15 cellular contexts compared by ENCODE assay signal in genomic region chr16:31701734-31702133, GRCh38.
DNase-seq lines count a peak whose midpoint lies in the region; ATAC-seq and TF ChIP-seq lines count a peak whose summit lies in the region.
"Had no signal": no experiment of that assay in that cellular context is flagged by ENCODE, and none has a peak within 500 bp of the region (broad histone marks: within the 10 kb centered on the region; RNA-seq: fewer than 3 reads in every experiment).

No MANE protein-coding gene starts in this region.

- no peaks in the 10 kb centered on the region for H3K27me3 Mint-ChIP-seq in CD8-positive, alpha-beta memory T cell
- no peaks in the 10 kb centered on the region for H3K27me3 Mint-ChIP-seq in central memory CD8-positive, alpha-beta T cell
- H3K27me3 Mint-ChIP-seq in naive B cell, result no peaks in the 10 kb centered on the region

- H4K20me1 ChIP-seq in KMS-11 (ENCODE audit: insufficient read depth), result no peaks in the 10 kb centered on the region

- H3K36me3 Mint-ChIP-seq in CD8-positive, alpha-beta memory T cell, result peaks cover 0 to 56% (median 6%) of the 10 kb centered on the region in 3 donors
- H3K36me3 Mint-ChIP-seq in central memory CD8-positive, alpha-beta T cell (ENCODE audit: insufficient read depth), result peaks cover 51% of the 10 kb centered on the region
- H3K36me3 Mint-ChIP-seq in naive B cell, result peaks cover 0 to 12% of the 10 kb centered on the region in 2 donors

- CTCF ChIA-PET in CD8-positive, alpha-beta memory T cell (lab: Charles Lee), result interaction anchor here (1.0 to 2.1 kb wide), 3 partner anchors 9 to 168 kb away, joined by 3 to 10 read pairs (median 4); a partner anchor contains a TSS

- ATAC-seq in central memory CD8-positive, alpha-beta T cell (replicated peaks; ENCODE audit: extremely low read depth, poor library complexity, severe bottlenecking), result no peak
- ATAC-seq in naive B cell (ENCODE audit: low read depth in 2 of 2) (no peak), GM21526 (IDR thresholded peaks at IDR 0.05; ENCODE audit: low FRiP score, unreplicated experiment) (no peak), GM19324 (IDR thresholded peaks at IDR 0.05; ENCODE audit: low FRiP score, unreplicated experiment) (no peak)

- H3K4me1 ChIP-seq in CD8-positive, alpha-beta memory T cell (ENCODE audit: insufficient read depth, low read length), result peaks cover 19% of the 10 kb centered on the region
- H3K4me1 ChIP-seq in KMS-11 (ENCODE audit: low read depth, poor library complexity, severe bottlenecking), result peaks cover 14% of the 10 kb centered on the region

- H3K4me2 ChIP-seq in KMS-11, result peak overlapping the region; percentile 37; the same call in 1 of the 2 replicates

- H3K36me3 ChIP-seq in CD8-positive, alpha-beta memory T cell (ENCODE audit: insufficient read depth, low read length), result peaks cover 34% of the 10 kb centered on the region
- H3K36me3 ChIP-seq in KMS-11 (ENCODE audit: insufficient read depth), result no peaks in the 10 kb centered on the region; the same call in 1 of the 2 replicates

- no peak for DNase-seq in CD8-positive, alpha-beta memory T cell
- no peak for DNase-seq in central memory CD8-positive, alpha-beta T cell (ENCODE audit: low spot score in 2 of 2)
- no peak for DNase-seq in naive B cell
- DNase-seq in D341Med (ENCODE audit: low spot score), result no peak
- DNase-seq in retina, result no peak
- DNase-seq: aorta; DMS 273 treated with DMSO at 0.1 percent for 48 hours; esophagus squamous epithelium; NCI-H1930; RPMI8226; stimulated activated CD4-positive, alpha-beta T cell treated with anti-CD3 and anti-CD28 coated beads, Interleukin-4, amount 100 ng/mL, for 24 hours had no signal

- H3K9ac ChIP-seq in KMS-11, result no peak overlapping the region

- TF ChIP-seq CTCF in KMS-11 (conservative IDR thresholded peaks at IDR 0.05; ENCODE audit: low read depth, low read length), result no peak

- H3K4me3 ChIP-seq in CD8-positive, alpha-beta memory T cell (ENCODE audit: low read length), result peak overlapping the region; percentile 80
- H3K4me3 ChIP-seq in KMS-11 (IDR thresholded peaks at IDR 0.05; ENCODE audit: insufficient read depth, low read depth, low read length), result no peak overlapping the region

- peak overlapping the region; percentile 88 for H3K27ac ChIP-seq in CD8-positive, alpha-beta memory T cell (ENCODE audit: low read depth, low read length)
- H3K27ac ChIP-seq in KMS-11, result no peak overlapping the region
- H3K27ac ChIP-seq: suprapubic skin had no signal

- peak overlapping the region; percentile 91 to 98 (median 93) for H3K27ac Mint-ChIP-seq in CD8-positive, alpha-beta memory T cell
- H3K27ac Mint-ChIP-seq in central memory CD8-positive, alpha-beta T cell (ENCODE audit: low read depth), result peak overlapping the region; percentile 86
- peak overlapping the region in 4 of 6 donors; percentile 47 to 94 (median 65) for H3K27ac Mint-ChIP-seq in naive B cell

- POLR2A ChIA-PET in CD8-positive, alpha-beta memory T cell (lab: Charles Lee), result interaction anchor here (0.7 to 3.3 kb wide), 2 partner anchors 12 to 213 kb away, joined by 3 to 20 read pairs; a partner anchor contains a TSS

- H3K9me3 Mint-ChIP-seq in CD8-positive, alpha-beta memory T cell, result no peaks in the 10 kb centered on the region
- H3K9me3 Mint-ChIP-seq in central memory CD8-positive, alpha-beta T cell, result no peaks in the 10 kb centered on the region
- no peaks in the 10 kb centered on the region for H3K9me3 Mint-ChIP-seq in naive B cell

- H3K9me3 ChIP-seq in CD8-positive, alpha-beta memory T cell (ENCODE audit: low read length), result no peaks in the 10 kb centered on the region
- H3K9me3 ChIP-seq: esophagus squamous epithelium, suprapubic skin had no signal

- no peaks in the 10 kb centered on the region for H3K27me3 ChIP-seq in CD8-positive, alpha-beta memory T cell (ENCODE audit: insufficient read depth, low read length, poor library complexity, severe bottlenecking)
- no peaks in the 10 kb centered on the region for H3K27me3 ChIP-seq in KMS-11 (ENCODE audit: insufficient read depth, low read depth)
- H3K27me3 ChIP-seq: esophagus squamous epithelium, suprapubic skin had no signal

- H3K4me1 Mint-ChIP-seq in CD8-positive, alpha-beta memory T cell, result peaks cover 23 to 40% (median 32%) of the 10 kb centered on the region in 3 donors
- H3K4me1 Mint-ChIP-seq in central memory CD8-positive, alpha-beta T cell, result peaks cover 23% of the 10 kb centered on the region
- H3K4me1 Mint-ChIP-seq in naive B cell, result peaks cover 20 to 25% (median 24%) of the 10 kb centered on the region in 3 donors

- H3K79me2 ChIP-seq in KMS-11 (ENCODE audit: insufficient read depth, low read depth), result no peaks in the 10 kb centered on the region

- H3K4me3 Mint-ChIP-seq in CD8-positive, alpha-beta memory T cell, result peak overlapping the region; percentile 84 to 96 (median 95)
- H3K4me3 Mint-ChIP-seq in central memory CD8-positive, alpha-beta T cell, result peak overlapping the region; percentile 82
- H3K4me3 Mint-ChIP-seq in naive B cell, result peak overlapping the region; percentile 72 to 95 (median 92)

- H2AFZ ChIP-seq in KMS-11 (ENCODE audit: low read depth), result no peak overlapping the region
